ENCODE assay signal across 7 cellular contexts in the genomic region with DNA sequence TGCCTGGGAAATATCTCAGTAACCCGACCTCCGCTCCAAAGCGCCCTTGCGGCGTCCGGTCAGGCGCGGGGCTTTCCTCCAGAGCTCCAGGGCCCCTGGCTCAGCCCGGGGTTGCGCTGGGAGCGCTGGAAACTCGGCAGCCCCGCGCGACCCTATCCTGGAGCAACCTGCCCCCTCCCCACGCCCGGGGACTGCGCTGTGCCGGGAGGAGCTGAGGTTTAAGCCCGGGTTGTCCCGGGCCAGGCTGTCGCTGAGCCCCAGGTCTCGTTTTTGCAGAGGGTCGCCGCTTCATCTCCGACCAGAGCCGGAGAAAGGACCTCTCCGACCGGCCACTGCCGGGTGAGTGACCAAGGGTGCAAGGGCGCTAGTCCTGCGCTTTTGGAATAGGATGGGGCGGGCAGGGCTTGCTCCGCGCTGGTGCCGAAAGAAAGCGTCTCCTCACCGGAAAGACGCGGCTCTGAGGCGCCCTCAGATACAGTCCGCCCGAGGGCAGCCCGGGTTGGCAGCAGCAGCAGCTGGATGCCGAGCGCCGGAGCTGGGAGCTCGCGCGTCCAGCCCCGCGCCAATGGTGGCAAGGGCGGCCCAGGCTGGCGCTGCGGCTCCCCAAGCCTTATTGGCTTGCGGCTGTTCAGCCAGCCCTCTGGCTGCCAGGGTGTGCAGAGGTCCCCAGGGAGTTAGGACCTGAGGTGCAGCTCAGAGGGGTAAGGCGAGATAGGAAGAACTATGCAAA. TPM values are rescaled to one million over a fixed set of nuclear protein-coding genes. Genes with fewer than 3 reads are reported as not detected.
DNase-seq lines count a peak whose midpoint lies in the region; ATAC-seq and TF ChIP-seq lines count a peak whose summit lies in the region.

No MANE protein-coding gene starts in this region.

- H3K36me3 Mint-ChIP-seq in activated CD4-positive, alpha-beta T cell treated with anti-CD3 and anti-CD28 coated beads, Interleukin-2, amount 10 ng/mL, durations not matched to agents 7 days and 5 days (ENCODE audit: low read depth) = no peaks in the 10 kb centered on the region

- H3K36me3 ChIP-seq in right lobe of liver = no peaks in the 10 kb centered on the region

- TF ChIP-seq POLR2A in right lobe of liver (IDR thresholded peaks at IDR 0.05) = peak; percentile 18

- WGBS in right lobe of liver (ENCODE audit: insufficient coverage, low coverage, low lambda C conversion rate, missing lambda C conversion rate) = 0% methylated on average over 21 of the region's 57 CpGs

- H3K4me1 Mint-ChIP-seq in activated CD4-positive, alpha-beta T cell treated with anti-CD3 and anti-CD28 coated beads, Interleukin-2, amount 10 ng/mL, durations not matched to agents 7 days and 5 days = peaks cover 7% of the 10 kb centered on the region

- intact Hi-C loops in right lobe of liver (cut with DNase I) = no loop called here

- H3K27me3 ChIP-seq in right lobe of liver = no peaks in the 10 kb centered on the region

- CTCF ChIA-PET in activated CD4-positive, alpha-beta T cell treated with anti-CD3 and anti-CD28 coated beads, Interleukin-2, amount 10 ng/mL, durations not matched to agents 7 days and 5 days (lab: Charles Lee) = interaction anchor here (1.0 to 2.6 kb wide), 6 partner anchors 8 to 32 kb away, joined by 3 to 9 read pairs (median 4); no protein-coding TSS in a partner anchor

- peaks cover 0 to 15% (median 2%) of the 10 kb centered on the region in 4 donors for H3K4me1 ChIP-seq in right lobe of liver

- peaks cover 49% of the 10 kb centered on the region for H3K27me3 Mint-ChIP-seq in activated CD4-positive, alpha-beta T cell treated with anti-CD3 and anti-CD28 coated beads, Interleukin-2, amount 10 ng/mL, durations not matched to agents 7 days and 5 days

- no peaks in the 10 kb centered on the region for H3K9me3 ChIP-seq in right lobe of liver

- H3K4me3 ChIP-seq in right lobe of liver = peak overlapping the region; percentile 48 to 69 (median 59)

- peak in 1 of 4 donors; percentile 14 for TF ChIP-seq CTCF in right lobe of liver (IDR thresholded peaks at IDR 0.05)

- DNase-seq in NCI-H2107 (lab: John Stamatoyannopoulos, UW) (peak; percentile 67), ecto neural progenitor cell (ENCODE audit: low spot score) (peak; percentile 88), right lobe of liver (peak; percentile 76 to 78 (median 76))
- DNase-seq in activated CD4-positive, alpha-beta T cell treated with anti-CD3 and anti-CD28 coated beads, Interleukin-2, amount 10 ng/mL, durations not matched to agents 7 days and 5 days = peak; percentile 69
- peak; percentile 46 to 59 for DNase-seq in stimulated activated CD4-positive, alpha-beta T cell treated with anti-CD3 and anti-CD28 coated beads, Interleukin-4, amount 100 ng/mL, for 48 hours (ENCODE audit: low read depth in 2 of 2)

- H3K9me3 Mint-ChIP-seq in activated CD4-positive, alpha-beta T cell treated with anti-CD3 and anti-CD28 coated beads, Interleukin-2, amount 10 ng/mL, durations not matched to agents 7 days and 5 days = peaks cover 7% of the 10 kb centered on the region

- H3K27ac ChIP-seq in right lobe of liver = peak overlapping the region in 2 of 3 donors; percentile 27 to 48

- peak overlapping the region; percentile 72 for H3K4me3 Mint-ChIP-seq in activated CD4-positive, alpha-beta T cell treated with anti-CD3 and anti-CD28 coated beads, Interleukin-2, amount 10 ng/mL, durations not matched to agents 7 days and 5 days

- POLR2A ChIA-PET in activated CD4-positive, alpha-beta T cell treated with anti-CD3 and anti-CD28 coated beads, Interleukin-2, amount 10 ng/mL, durations not matched to agents 7 days and 5 days (lab: Charles Lee) = interaction anchor here (0.8 kb wide), 1 partner anchor 26 kb away, joined by 3 read pairs; the partner anchor contains the start of genes GOLT1B and RECQL

- H3K27ac Mint-ChIP-seq in activated CD4-positive, alpha-beta T cell treated with anti-CD3 and anti-CD28 coated beads, Interleukin-2, amount 10 ng/mL, durations not matched to agents 7 days and 5 days = peak overlapping the region; percentile 20

- peak; percentile 96 for ATAC-seq in GM18861 (IDR thresholded peaks at IDR 0.05; ENCODE audit: unreplicated experiment)
- ATAC-seq in HG02973 (IDR thresholded peaks at IDR 0.05; ENCODE audit: unreplicated experiment) = peak; percentile 83
- peak; percentile 92 to 98 (median 95) for ATAC-seq in right lobe of liver

RNA-seq across cellular contexts. Expression of gene SPX, which starts 1.5 kb away (rescaled TPM):
- under 1 TPM in 1 of 2 experiments, not detected in 1; 0.12 TPM for total RNA-seq in activated CD4-positive, alpha-beta T cell treated with anti-CD3 and anti-CD28 coated beads, Interleukin-2, amount 10 ng/mL, durations not matched to agents 7 days and 5 days
- 1 to 10 TPM in 2 of 6 experiments, under 1 TPM in 3, not detected in 1; 0.24 to 6.9 (median 0.56) TPM for total RNA-seq in right lobe of liver

RNA-seq across cellular contexts. Expression of gene GOLT1B, which starts 26.0 kb away (rescaled TPM):
- 10 to 100 TPM; 40.7 to 45.6 TPM for total RNA-seq in activated CD4-positive, alpha-beta T cell treated with anti-CD3 and anti-CD28 coated beads, Interleukin-2, amount 10 ng/mL, durations not matched to agents 7 days and 5 days
- total RNA-seq in right lobe of liver = 10 to 100 TPM; 13.7 to 25.2 (median 18.1) TPM

RNA-seq across cellular contexts. Expression of gene RECQL, which starts 26.2 kb away (rescaled TPM):
- 10 to 100 TPM; 88.3 to 95.8 TPM for total RNA-seq in activated CD4-positive, alpha-beta T cell treated with anti-CD3 and anti-CD28 coated beads, Interleukin-2, amount 10 ng/mL, durations not matched to agents 7 days and 5 days
- total RNA-seq in right lobe of liver = 10 to 100 TPM in 4 of 6 experiments, 1 to 10 TPM in 2; 8.9 to 21.2 (median 13.1) TPM

Comparison
In these comparisons a context has a peak if more than half of its experiments do, and no peak if none do; other contexts are left out.
1. Peak in every context shown above with its lines: DNase-seq, ATAC-seq, H3K4me3 ChIP-seq and H3K27ac ChIP-seq.
2. RNA of gene RECQL, which starts 26.2 kb away (total RNA-seq): 88.3 to 95.8 TPM in activated CD4-positive, alpha-beta T cell treated with anti-CD3 and anti-CD28 coated beads, Interleukin-2, amount 10 ng/mL, durations not matched to agents 7 days and 5 days; 8.9 to 21.2 TPM in right lobe of liver; every median in the first group is over 4 times any median in the second.